In genomic region chr4:123444298-123444731, GRCh38 we compare ENCODE assay signal across 8 cellular contexts. TPM values are rescaled to one million over a fixed set of nuclear protein-coding genes. Genes with fewer than 3 reads are reported as not detected.
DNase-seq lines count a peak whose midpoint lies in the region; ATAC-seq and TF ChIP-seq lines count a peak whose summit lies in the region.

No MANE protein-coding gene starts in this region.

- peaks cover 3% of the 10 kb centered on the region for H3K36me3 Mint-ChIP-seq in IgD-negative memory B cell
- no peaks in the 10 kb centered on the region for H3K36me3 Mint-ChIP-seq in activated CD4-positive, alpha-beta memory T cell treated with anti-CD3 and anti-CD28 coated beads for 36 hours

- peak overlapping the region; percentile 23 to 79 (median 64) for H3K4me3 Mint-ChIP-seq in IgD-negative memory B cell
- H3K4me3 Mint-ChIP-seq in activated CD4-positive, alpha-beta memory T cell treated with anti-CD3 and anti-CD28 coated beads for 36 hours, result no peak overlapping the region

- peak; percentile 92 for ATAC-seq in GM21717 (IDR thresholded peaks at IDR 0.05; ENCODE audit: unreplicated experiment)
- peak; percentile 84 to 94 for ATAC-seq in left cardiac atrium

- H3K9me3 Mint-ChIP-seq in IgD-negative memory B cell, result peaks cover 0 to 3% (median 0%) of the 10 kb centered on the region in 3 donors
- H3K9me3 Mint-ChIP-seq in activated CD4-positive, alpha-beta memory T cell treated with anti-CD3 and anti-CD28 coated beads for 36 hours, result no peaks in the 10 kb centered on the region

- H3K27me3 Mint-ChIP-seq in IgD-negative memory B cell, result peaks cover 2% of the 10 kb centered on the region
- peaks cover 6% of the 10 kb centered on the region for H3K27me3 Mint-ChIP-seq in activated CD4-positive, alpha-beta memory T cell treated with anti-CD3 and anti-CD28 coated beads for 36 hours

- POLR2A ChIA-PET in activated CD4-positive, alpha-beta memory T cell treated with anti-CD3 and anti-CD28 coated beads for 36 hours (lab: Charles Lee), result no interaction called here

- peak; percentile 82 for DNase-seq in GM12865 (ENCODE audit: low read depth)
- peak; percentile 37 for DNase-seq in activated CD4-positive, alpha-beta memory T cell treated with anti-CD3 and anti-CD28 coated beads for 36 hours
- peak; percentile 34 for DNase-seq in left cardiac atrium
- DNase-seq in retinal pigment epithelial cell (ENCODE audit: low read depth), result peak; percentile 19
- no peak for DNase-seq in NCI-H1436 (lab: John Stamatoyannopoulos, UW)
- no peak for DNase-seq in GM19240 (ENCODE audit: insufficient read length, low spot score)

- CTCF ChIA-PET in activated CD4-positive, alpha-beta memory T cell treated with anti-CD3 and anti-CD28 coated beads for 36 hours (lab: Charles Lee), result no interaction called here

- peaks cover 13 to 20% (median 18%) of the 10 kb centered on the region in 3 donors for H3K4me1 Mint-ChIP-seq in IgD-negative memory B cell
- peaks cover 14% of the 10 kb centered on the region for H3K4me1 Mint-ChIP-seq in activated CD4-positive, alpha-beta memory T cell treated with anti-CD3 and anti-CD28 coated beads for 36 hours (ENCODE audit: low read depth)

- intact Hi-C loops in activated CD4-positive, alpha-beta memory T cell treated with anti-CD3 and anti-CD28 coated beads for 36 hours (cut with micrococcal nuclease), result loop anchor here (5.0 kb wide), 1 partner anchor 33 kb away; no protein-coding TSS in a partner anchor
- intact Hi-C loops in left cardiac atrium (cut with DNase I), result no loop called here

- peak overlapping the region in 1 of 3 donors; percentile 71 for H3K27ac Mint-ChIP-seq in IgD-negative memory B cell
- H3K27ac Mint-ChIP-seq in activated CD4-positive, alpha-beta memory T cell treated with anti-CD3 and anti-CD28 coated beads for 36 hours, result peak overlapping the region; percentile 47

- H3K4me3 ChIP-seq in GM12865 (ENCODE audit: low read depth, low read length), result peak overlapping the region; percentile 21
- H3K4me3 ChIP-seq in retinal pigment epithelial cell (ENCODE audit: low read length), result no peak overlapping the region

- no peak for TF ChIP-seq CTCF in GM12865 (IDR thresholded peaks at IDR 0.05; ENCODE audit: insufficient read depth, low read depth, low read length, missing control alignments)
- TF ChIP-seq CTCF in retinal pigment epithelial cell (conservative IDR thresholded peaks at IDR 0.05; ENCODE audit: low read depth, low read length), result no peak

RNA-seq across cellular contexts. Expression of gene SPRY1, which starts 47.7 kb away (rescaled TPM):
- not detected for polyA plus RNA-seq in IgD-negative memory B cell
- 10 to 100 TPM; 11.1 to 14.0 TPM for total RNA-seq in activated CD4-positive, alpha-beta memory T cell treated with anti-CD3 and anti-CD28 coated beads for 36 hours
- total RNA-seq in left cardiac atrium, result 10 to 100 TPM; 59.6 to 89.9 TPM

Comparison
In these comparisons a context has a peak if more than half of its experiments do, and no peak if none do; other contexts are left out.
1. DNase-seq: peak in GM12865 (single experiment), activated CD4-positive, alpha-beta memory T cell treated with anti-CD3 and anti-CD28 coated beads for 36 hours (single experiment), left cardiac atrium (single experiment) and retinal pigment epithelial cell (single experiment); none in NCI-H1436 (single experiment) and GM19240 (single experiment).
2. RNA of gene SPRY1, which starts 47.7 kb away (total RNA-seq): 59.6 to 89.9 TPM in left cardiac atrium; 11.1 to 14.0 TPM in activated CD4-positive, alpha-beta memory T cell treated with anti-CD3 and anti-CD28 coated beads for 36 hours; every median in the first group is over 4 times any median in the second.